20 cellular contexts compared by ENCODE assay signal in genomic region chr2:186480991-186481390, GRCh38. TPM values are rescaled to one million over a fixed set of nuclear protein-coding genes. Genes with fewer than 3 reads are reported as not detected.
DNase-seq lines count a peak whose midpoint lies in the region; FAIRE-seq and TF ChIP-seq lines count a peak whose summit lies in the region.
"Had no signal": no experiment of that assay in that cellular context is flagged by ENCODE, and none has a peak within 500 bp of the region (broad histone marks: within the 10 kb centered on the region; RNA-seq: fewer than 3 reads in every experiment).

No MANE protein-coding gene starts in this region.

- no peaks in the 10 kb centered on the region for H3K9me1 ChIP-seq in keratinocyte (ENCODE audit: control insufficient read depth, extremely low read depth, insufficient read depth, low read length)

- H3K4me1 Mint-ChIP-seq in MCF 10A (ENCODE audit: insufficient read depth, unreplicated experiment) = peaks cover 25% of the 10 kb centered on the region

- CTCF ChIA-PET in mammary epithelial cell (lab: Charles Lee; ENCODE audit: low non-redundant PET) (no interaction called here), MCF 10A (lab: Yijun Ruan, JAX) (interaction anchor here (0.6 kb wide), 1 partner anchor 521 kb away, joined by 3 read pairs; no protein-coding TSS in a partner anchor)

- 0% methylated on average over 1 of the region's 1 CpG for WGBS in mammary epithelial cell (ENCODE audit: low coverage, missing lambda C conversion rate)

- H3K27ac ChIP-seq in mammary epithelial cell (ENCODE audit: insufficient read depth, low read depth, low read length) (peak overlapping the region; percentile 61), keratinocyte (ENCODE audit: control insufficient read depth, insufficient read depth, low read length) (peak overlapping the region; percentile 1)
- H3K27ac ChIP-seq: 22Rv1, BLaER1, C4-2B had no signal

- POLR2A ChIA-PET in MCF 10A (lab: Yijun Ruan, JAX) = no interaction called here

- no peaks in the 10 kb centered on the region for H3K36me3 Mint-ChIP-seq in MCF 10A (ENCODE audit: insufficient read depth, unreplicated experiment)
- H3K36me3 Mint-ChIP-seq: CD4-positive, CD25-positive, alpha-beta regulatory T cell had no signal

- in situ Hi-C loops in mammary epithelial cell (cut with MboI; ENCODE audit: low sequenced_read_pairs in 2 of 2) = no loop called here

- H3K9ac ChIP-seq in mammary epithelial cell (ENCODE audit: insufficient read depth, low read length) = no peak overlapping the region
- H3K9ac ChIP-seq in keratinocyte (ENCODE audit: control insufficient read depth, extremely low read depth, insufficient read depth, low read length) = no peak overlapping the region
- H3K9ac ChIP-seq: BLaER1 had no signal

- H3K4me1 ChIP-seq in mammary epithelial cell (ENCODE audit: insufficient read depth, low read length) (peaks cover 14% of the 10 kb centered on the region), keratinocyte (ENCODE audit: control insufficient read depth, extremely low read depth, insufficient read depth, low read length) (peaks cover 26% of the 10 kb centered on the region)

- peak overlapping the region; percentile 76 for H3K4me2 ChIP-seq in mammary epithelial cell (ENCODE audit: insufficient read depth, low read depth, low read length)
- peak overlapping the region; percentile 53 for H3K4me2 ChIP-seq in keratinocyte (ENCODE audit: control insufficient read depth, extremely low read depth, insufficient read depth, low read depth, low read length)
- H3K4me2 ChIP-seq: BLaER1 had no signal

- H3K79me2 ChIP-seq in mammary epithelial cell (ENCODE audit: insufficient read depth, low read length) (peaks cover 26% of the 10 kb centered on the region), keratinocyte (ENCODE audit: control insufficient read depth, insufficient read depth, low read length) (peaks cover 10% of the 10 kb centered on the region)

- H3K36me3 ChIP-seq in mammary epithelial cell (ENCODE audit: insufficient read depth, low read length) (no peaks in the 10 kb centered on the region), keratinocyte (ENCODE audit: control insufficient read depth in 2 of 2, extremely low read depth in 1 of 2, insufficient read depth in 2 of 2, low read length in 2 of 2) (no peaks in the 10 kb centered on the region)
- H3K36me3 ChIP-seq: BLaER1, HAP-1 had no signal

- no peaks in the 10 kb centered on the region for H3K9me3 ChIP-seq in mammary epithelial cell (replicated peaks; ENCODE audit: insufficient read depth, low read length)
- no peaks in the 10 kb centered on the region for H3K9me3 ChIP-seq in keratinocyte (ENCODE audit: control insufficient read depth, low read depth, low read length)
- H3K9me3 ChIP-seq: BLaER1, Caco-2, HAP-1 had no signal

- H3K27me3 ChIP-seq in mammary epithelial cell (ENCODE audit: insufficient read depth, low read length) (no peaks in the 10 kb centered on the region), keratinocyte (ENCODE audit: control insufficient read depth, extremely low read depth, insufficient read depth, low read length) (no peaks in the 10 kb centered on the region)
- H3K27me3 ChIP-seq: BLaER1 had no signal

- no peak overlapping the region for H3K4me3 Mint-ChIP-seq in MCF 10A (ENCODE audit: unreplicated experiment)
- H3K4me3 Mint-ChIP-seq: B cell; CD4-positive, CD25-positive, alpha-beta regulatory T cell; CD8-positive, alpha-beta T cell; HFFc6 had no signal

- intact Hi-C loops in mammary epithelial cell (cut with micrococcal nuclease) = loop anchor here (10.0 kb wide), 1 partner anchor 506 kb away; no protein-coding TSS in a partner anchor
- intact Hi-C loops in MCF 10A (cut with micrococcal nuclease) = no loop called here

- no peaks in the 10 kb centered on the region for H3K27me3 Mint-ChIP-seq in MCF 10A (ENCODE audit: insufficient read depth, unreplicated experiment)
- H3K27me3 Mint-ChIP-seq: B cell; CD4-positive, CD25-positive, alpha-beta regulatory T cell had no signal

- H3K4me3 ChIP-seq in mammary epithelial cell (replicated peaks in 1 of 3; ENCODE audit: insufficient read depth in 1 of 3, low read depth in 2 of 3, low read length in 3 of 3) (peak overlapping the region in 2 of 3 experiments; percentile 0 to 24), epithelial cell of esophagus (ENCODE audit: low read length) (no peak overlapping the region), keratinocyte (ENCODE audit: control insufficient read depth in 2 of 3, extremely low read depth in 1 of 3, insufficient read depth in 2 of 3, low read depth in 1 of 3, low read length in 3 of 3) (peak overlapping the region in 1 of 3 experiments; percentile 0)
- H3K4me3 ChIP-seq: BLaER1, HAP-1 had no signal

- H2AFZ ChIP-seq in mammary epithelial cell (ENCODE audit: low read depth, low read length) = peak overlapping the region; percentile 37
- peak overlapping the region; percentile 55 for H2AFZ ChIP-seq in keratinocyte (ENCODE audit: control insufficient read depth, low read length)

- FAIRE-seq in keratinocyte (lab: Jason Lieb, UNC) = peak; percentile 85
- FAIRE-seq: A204.1 had no signal

- DNase-seq in mammary epithelial cell (peak; percentile 67), MCF 10A (ENCODE audit: unreplicated experiment) (no peak), epithelial cell of esophagus (ENCODE audit: low read depth) (peak; percentile 62), keratinocyte (ENCODE audit: low read depth, low spot score) (no peak), NCI-H1417 treated with DMSO at 0.1 percent for 48 hours (lab: John Stamatoyannopoulos, UW) (no peak), NOMO-1 treated with dmso at 0.1 percent for 144 hours (lab: John Stamatoyannopoulos, UW; ENCODE audit: unreplicated experiment) (no peak)
- no peak for DNase-seq in stimulated activated CD4-positive, alpha-beta T cell treated with anti-CD3 and anti-CD28 coated beads, Interleukin-15, amount 100 ng/mL, for 24 hours
- DNase-seq: Caco-2; CD4-positive, CD25-positive, alpha-beta regulatory T cell; CD8-positive, alpha-beta T cell; DMS153; DND-41; GOT3; HFFc6 had no signal

- TF ChIP-seq CTCF in mammary epithelial cell (conservative IDR thresholded peaks at IDR 0.05 in 1 of 2, IDR thresholded peaks at IDR 0.05 in 1 of 2; ENCODE audit: extremely low read depth in 1 of 2, insufficient read depth in 1 of 2, low read depth in 1 of 2, low read length in 2 of 2) (no peak), MCF 10A (IDR thresholded peaks at IDR 0.05; ENCODE audit: unreplicated experiment) (no peak), epithelial cell of esophagus (IDR thresholded peaks at IDR 0.05; ENCODE audit: insufficient read depth, low read depth, low read length, missing control alignments) (no peak), keratinocyte (optimal IDR thresholded peaks at IDR 0.05 in 1 of 3, IDR thresholded peaks at IDR 0.05 in 1 of 3, conservative IDR thresholded peaks at IDR 0.05 in 1 of 3; ENCODE audit: extremely low read depth in 1 of 3, insufficient read depth in 2 of 3, low read length in 3 of 3) (no peak)

- H3K9me3 Mint-ChIP-seq in MCF 10A (ENCODE audit: unreplicated experiment) = no peaks in the 10 kb centered on the region
- H3K9me3 Mint-ChIP-seq: CD4-positive, CD25-positive, alpha-beta regulatory T cell; CD8-positive, alpha-beta T cell; HFFc6 had no signal

- BruUV-seq in mammary epithelial cell (replicated peaks; lab: Mats Ljungman, UMichigan) (no TSS peak), MCF 10A (replicated peaks; lab: Mats Ljungman, UMichigan) (no TSS peak)

- H4K20me1 ChIP-seq in mammary epithelial cell (ENCODE audit: insufficient read depth, low read length) = no peaks in the 10 kb centered on the region
- H4K20me1 ChIP-seq in keratinocyte (ENCODE audit: control insufficient read depth, extremely low read depth, insufficient read depth, low read length) = no peaks in the 10 kb centered on the region
- H4K20me1 ChIP-seq: BLaER1 had no signal

- H3K27ac Mint-ChIP-seq in MCF 10A (ENCODE audit: low read depth, unreplicated experiment) = no peak overlapping the region
- H3K27ac Mint-ChIP-seq: B cell; CD8-positive, alpha-beta T cell; HFFc6 had no signal

- dilution Hi-C loops in mammary epithelial cell (cut with HindIII; ENCODE audit: low sequenced_read_pairs) (no loop called here), keratinocyte (cut with MboI; ENCODE audit: extremely low pct_ligation_motif_present, low sequenced_read_pairs) (no loop called here)

RNA-seq across cellular contexts. Expression of gene ZC3H15, which starts 5.1 kb away (rescaled TPM):
- 10 to 100 TPM; 53.5 to 72.1 TPM for total RNA-seq in mammary epithelial cell
- polyA plus RNA-seq in mammary epithelial cell = 59.8 TPM
- polyA minus RNA-seq in mammary epithelial cell = 38.1 TPM
- total RNA-seq in MCF 10A (2022) = 75.8 and 98.8 TPM in 2 replicates
- 57.7 to 116 TPM (median 74.9 TPM) in 3 replicates for polyA plus RNA-seq in keratinocyte
- polyA plus RNA-seq in keratinocyte (2011; ENCODE audit: low read depth) = 363 TPM
- polyA plus RNA-seq in keratinocyte (2011; cell fraction: cytosol; rRNA removed) = 80.8 and 167 TPM in 2 replicates
- 52.7 and 84.8 TPM in 2 replicates for polyA plus RNA-seq in keratinocyte (2011; cell fraction: nucleus; rRNA removed)
- 74.9 and 78.9 TPM in 2 replicates for polyA plus RNA-seq in keratinocyte (2012; ENCODE audit: low replicate concordance)
- polyA minus RNA-seq in keratinocyte = 6.0 to 48.8 TPM (median 24.6 TPM) in 3 replicates
- 68.1 TPM for polyA minus RNA-seq in keratinocyte (2011; cell fraction: cytosol; rRNA and poly(A)+ RNA removed)
- polyA minus RNA-seq in keratinocyte (2011; cell fraction: nucleus; rRNA and poly(A)+ RNA removed) = 12.2 and 23.7 TPM in 2 replicates

Comparison
In these comparisons a context has a peak if more than half of its experiments do, and no peak if none do; other contexts are left out.
1. DNase-seq: peak in mammary epithelial cell (single experiment) and epithelial cell of esophagus (single experiment); none in MCF 10A (single experiment), keratinocyte (single experiment), stimulated activated CD4-positive, alpha-beta T cell treated with anti-CD3 and anti-CD28 coated beads, Interleukin-15, amount 100 ng/mL, for 24 hours (single experiment), NCI-H1417 treated with DMSO at 0.1 percent for 48 hours (single experiment) and NOMO-1 treated with dmso at 0.1 percent for 144 hours (single experiment).